Comparison of ENCODE assay signal across 26 cellular contexts in the genomic region with DNA sequence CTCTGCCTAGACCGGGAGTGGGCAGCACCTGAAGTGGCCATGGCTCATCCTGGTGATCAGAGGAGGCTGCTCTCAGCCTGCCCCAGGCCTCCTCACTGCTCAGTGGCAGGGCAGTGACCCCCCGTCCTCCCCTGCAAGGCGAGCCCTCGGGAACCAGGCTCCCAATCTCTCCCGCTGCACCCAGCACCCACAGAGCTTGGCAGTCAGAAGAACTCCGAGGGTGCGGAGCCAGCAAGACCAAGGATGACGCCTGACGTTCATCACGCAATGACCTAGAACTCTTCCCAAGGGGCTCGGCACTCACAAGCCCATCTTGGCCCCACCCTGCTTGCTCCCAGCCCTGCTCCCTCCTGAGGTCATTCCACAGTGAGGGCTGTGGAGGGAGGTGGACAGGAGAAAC.
"Had no signal": no experiment of that assay in that cellular context is flagged by ENCODE, and none has a peak within 500 bp of the region (broad histone marks: within the 10 kb centered on the region; RNA-seq: fewer than 3 reads in every experiment).

No MANE protein-coding gene starts in this region.

- H3K36me3 Mint-ChIP-seq: naive thymus-derived CD8-positive, alpha-beta T cell; stimulated activated memory B cell treated with anti-CD40 and anti-IgM and Interleukin-4, amounts not matched to agents 10 μg/mL and 1 μg/mL and 100 μg/mL, for 72 hours had no signal

- H3K9me3 ChIP-seq: colonic mucosa, esophagus squamous epithelium, heart right ventricle, left lung, neutrophil, pancreas, right lobe of liver, testis, tibial nerve, upper lobe of left lung, uterus had no signal

- H3K4me1 Mint-ChIP-seq: naive thymus-derived CD8-positive, alpha-beta T cell; nephron progenitor cell; stimulated activated memory B cell treated with anti-CD40 and anti-IgM and Interleukin-4, amounts not matched to agents 10 μg/mL and 1 μg/mL and 100 μg/mL, for 72 hours had no signal

- DNase-seq: colonic mucosa; dermis blood vessel endothelial cell; effector memory CD4-positive, alpha-beta T cell; erythroblast; esophagus squamous epithelium; foreskin melanocyte; glutamatergic neuron; heart right ventricle; hippocampal formation; left cardiac atrium; naive thymus-derived CD8-positive, alpha-beta T cell; nephron progenitor cell; right lobe of liver; stimulated activated CD4-positive, alpha-beta T cell treated with anti-CD3 and anti-CD28 coated beads, Interleukin-4, amount 100 ng/mL, for 4 hours; stimulated activated naive CD8-positive, alpha-beta T cell treated with anti-CD3 and anti-CD28 coated beads, Interleukin-15, Interleukin-2, amounts not matched to agents 100 U/mL and 50 U/mL, for 24 hours; substantia nigra; testis; uterus had no signal

- H3K4me3 ChIP-seq: colonic mucosa, esophagus squamous epithelium, heart right ventricle, left lung, pancreas, right lobe of liver, smooth muscle cell, testis, tibial nerve, upper lobe of left lung, uterus had no signal

- H3K9me3 Mint-ChIP-seq: nephron progenitor cell; stimulated activated memory B cell treated with anti-CD40 and anti-IgM and Interleukin-4, amounts not matched to agents 10 μg/mL and 1 μg/mL and 100 μg/mL, for 72 hours had no signal

- H3K4me3 Mint-ChIP-seq: naive thymus-derived CD8-positive, alpha-beta T cell; nephron progenitor cell; stimulated activated memory B cell treated with anti-CD40 and anti-IgM and Interleukin-4, amounts not matched to agents 10 μg/mL and 1 μg/mL and 100 μg/mL, for 72 hours had no signal

- H3K27ac Mint-ChIP-seq: naive thymus-derived CD8-positive, alpha-beta T cell; nephron progenitor cell; progenitor cell of endocrine pancreas; stimulated activated memory B cell treated with anti-CD40 and anti-IgM and Interleukin-4, amounts not matched to agents 10 μg/mL and 1 μg/mL and 100 μg/mL, for 72 hours had no signal

- H3K27me3 ChIP-seq: colonic mucosa, esophagus squamous epithelium, neutrophil, pancreas, right lobe of liver, testis, tibial nerve, upper lobe of left lung, uterus had no signal

- H3K27me3 Mint-ChIP-seq: stimulated activated memory B cell treated with anti-CD40 and anti-IgM and Interleukin-4, amounts not matched to agents 10 μg/mL and 1 μg/mL and 100 μg/mL, for 72 hours had no signal

- H3K4me1 ChIP-seq: colonic mucosa, esophagus squamous epithelium, heart right ventricle, left lung, pancreas, right lobe of liver, testis, tibial nerve, upper lobe of left lung, uterus had no signal

- ATAC-seq: heart right ventricle; left cardiac atrium; left lung; naive thymus-derived CD8-positive, alpha-beta T cell; pancreas; right lobe of liver; stimulated activated naive CD8-positive, alpha-beta T cell treated with anti-CD3 and anti-CD28 coated beads, Interleukin-15, Interleukin-2, amounts not matched to agents 100 U/mL and 50 U/mL, for 24 hours had no signal

- H3K27ac ChIP-seq: colonic mucosa, esophagus squamous epithelium, heart right ventricle, left lung, neutrophil, pancreas, right lobe of liver, testis, tibial nerve, upper lobe of left lung, uterus had no signal

- H3K36me3 ChIP-seq: colonic mucosa, esophagus squamous epithelium, heart right ventricle, left lung, neutrophil, pancreas, right lobe of liver, tibial nerve, upper lobe of left lung, uterus had no signal
